In genomic region chr5:179744106-179744505, GRCh38 we compare ENCODE assay signal across 2 cellular contexts. TPM values are rescaled to one million over a fixed set of nuclear protein-coding genes. Genes with fewer than 3 reads are reported as not detected.
"Had no signal": no experiment of that assay in that cellular context is flagged by ENCODE, and none has a peak within 500 bp of the region (broad histone marks: within the 10 kb centered on the region; RNA-seq: fewer than 3 reads in every experiment).

No MANE protein-coding gene starts in this region.

RNA-seq across cellular contexts. Expression of gene LTC4S, which starts 49.7 kb away (rescaled TPM):
- total RNA-seq: HFFc6, HT1080 had no signal
